9 cellular contexts compared by ENCODE assay signal in genomic region chr1:111603979-111604378, GRCh38. TPM values are rescaled to one million over a fixed set of nuclear protein-coding genes. Genes with fewer than 3 reads are reported as not detected.
DNase-seq lines count a peak whose midpoint lies in the region; ATAC-seq and TF ChIP-seq lines count a peak whose summit lies in the region.
"Had no signal": no experiment of that assay in that cellular context is flagged by ENCODE, and none has a peak within 500 bp of the region (broad histone marks: within the 10 kb centered on the region; RNA-seq: fewer than 3 reads in every experiment).

No MANE protein-coding gene starts in this region.

- no peaks in the 10 kb centered on the region for H3K27me3 ChIP-seq in MM.1S (replicated peaks; ENCODE audit: insufficient read depth, low read length)
- H3K27me3 ChIP-seq: body of pancreas had no signal

- peak overlapping the region; percentile 97 for H3K27ac ChIP-seq in MM.1S (ENCODE audit: low read length)
- H3K27ac ChIP-seq: body of pancreas had no signal

- peak; percentile 74 for ATAC-seq in activated T-helper 17 cell treated with anti-CD3 and anti-CD28 coated beads, Interleukin-2, amount 50 U/mL, for 72 hours (replicated peaks)
- ATAC-seq: body of pancreas had no signal

- no peaks in the 10 kb centered on the region for H3K79me2 ChIP-seq in MM.1S (ENCODE audit: low read length)

- peak overlapping the region; percentile 85 for H3K4me3 Mint-ChIP-seq in activated T-helper 17 cell treated with anti-CD3 and anti-CD28 coated beads, Interleukin-2, amount 50 U/mL, for 72 hours
- no peak overlapping the region for H3K4me3 Mint-ChIP-seq in type B pancreatic cell

- H3K4me2 ChIP-seq in MM.1S (ENCODE audit: low read depth, low read length): peak overlapping the region; percentile 36; the same call in 1 of the 2 replicates

- peaks cover 11% of the 10 kb centered on the region for H3K36me3 Mint-ChIP-seq in activated T-helper 17 cell treated with anti-CD3 and anti-CD28 coated beads, Interleukin-2, amount 50 U/mL, for 72 hours (ENCODE audit: low read depth)
- no peaks in the 10 kb centered on the region for H3K36me3 Mint-ChIP-seq in type B pancreatic cell

- peaks cover 59% of the 10 kb centered on the region for H3K4me1 ChIP-seq in MM.1S (ENCODE audit: low read length)
- H3K4me1 ChIP-seq: body of pancreas had no signal

- DNase-seq in GM13977 (ENCODE audit: low spot score) (peak; percentile 36), MM.1S (peak; percentile 86), type B pancreatic cell (ENCODE audit: extremely low spot score, unreplicated experiment) (no peak), GM10266 (ENCODE audit: extremely low spot score) (no peak), inferior parietal cortex (ENCODE audit: extremely low spot score) (no peak), middle frontal gyrus (ENCODE audit: extremely low spot score, low spot score) (no peak)
- peak in 3 of 4 experiments; percentile 36 to 62 (median 58) for DNase-seq in stimulated activated CD4-positive, alpha-beta T cell treated with anti-CD3 and anti-CD28 coated beads, Interleukin-1b, Interleukin-23, amount 100 ng/mL, for 24 hours (ENCODE audit: low read depth in 4 of 4, low spot score in 1 of 4)

- no peak overlapping the region for H3K4me3 ChIP-seq in MM.1S (ENCODE audit: low read length)
- H3K4me3 ChIP-seq: body of pancreas had no signal

- no peaks in the 10 kb centered on the region for H4K20me1 ChIP-seq in MM.1S (ENCODE audit: insufficient read depth, low read length)

- H3K27me3 Mint-ChIP-seq in activated T-helper 17 cell treated with anti-CD3 and anti-CD28 coated beads, Interleukin-2, amount 50 U/mL, for 72 hours: no peaks in the 10 kb centered on the region
- H3K27me3 Mint-ChIP-seq in type B pancreatic cell: peaks cover 4% of the 10 kb centered on the region

- in situ Hi-C loops in GM13977 (cut with MboI; ENCODE audit: low pct_unique_long_range_greater_than_20kb, low sequenced_read_pairs, unreplicated experiment): loop anchor here (25.0 kb wide), 1 partner anchor 392 kb away; the partner anchor contains the start of gene DENND2D

- TF ChIP-seq CTCF in GM13977 (IDR thresholded peaks at IDR 0.05; ENCODE audit: extremely low read depth, insufficient read depth, missing control alignments): no peak
- no peak for TF ChIP-seq CTCF in MM.1S (IDR thresholded peaks at IDR 0.05; ENCODE audit: low read length)
- no peak for TF ChIP-seq CTCF in type B pancreatic cell (conservative IDR thresholded peaks at IDR 0.05)
- TF ChIP-seq CTCF in GM10266 (IDR thresholded peaks at IDR 0.05; ENCODE audit: control insufficient read depth, insufficient read depth, low read depth, missing control alignments): no peak

- H3K27ac Mint-ChIP-seq in activated T-helper 17 cell treated with anti-CD3 and anti-CD28 coated beads, Interleukin-2, amount 50 U/mL, for 72 hours: peak overlapping the region; percentile 98
- no peak overlapping the region for H3K27ac Mint-ChIP-seq in type B pancreatic cell

- 0 out of 2 replicates have a peak overlapping the region, but pooled peaks have one; percentile 31 for H2AFZ ChIP-seq in MM.1S (ENCODE audit: low read length)

- peaks cover 54% of the 10 kb centered on the region for H3K4me1 Mint-ChIP-seq in activated T-helper 17 cell treated with anti-CD3 and anti-CD28 coated beads, Interleukin-2, amount 50 U/mL, for 72 hours
- peaks cover 4% of the 10 kb centered on the region for H3K4me1 Mint-ChIP-seq in type B pancreatic cell (ENCODE audit: unreplicated experiment)

- H3K9ac ChIP-seq in MM.1S (ENCODE audit: low read length): peak overlapping the region; percentile 38; the same call in 1 of the 2 replicates

- H3F3A ChIP-seq in MM.1S (ENCODE audit: insufficient read depth, low read length): peaks cover 24% of the 10 kb centered on the region

- H3K36me3 ChIP-seq in MM.1S (replicated peaks; ENCODE audit: insufficient read depth, low read length): no peaks in the 10 kb centered on the region

- peaks cover 5% of the 10 kb centered on the region for H3K9me3 Mint-ChIP-seq in activated T-helper 17 cell treated with anti-CD3 and anti-CD28 coated beads, Interleukin-2, amount 50 U/mL, for 72 hours
- H3K9me3 Mint-ChIP-seq in type B pancreatic cell: no peaks in the 10 kb centered on the region

- H3K9me2 ChIP-seq in MM.1S (replicated peaks; ENCODE audit: insufficient read depth, low read length): no peaks in the 10 kb centered on the region

- H3K9me3 ChIP-seq in MM.1S (replicated peaks; ENCODE audit: insufficient read depth, low read length): no peaks in the 10 kb centered on the region
- H3K9me3 ChIP-seq: body of pancreas had no signal

RNA-seq across cellular contexts. Expression of gene RAP1A, which starts 15.6 kb away (rescaled TPM):
- total RNA-seq in activated T-helper 17 cell treated with anti-CD3 and anti-CD28 coated beads, Interleukin-2, amount 50 U/mL, for 72 hours: 100 to 1,000 TPM; 155 to 209 TPM
- total RNA-seq in type B pancreatic cell (ENCODE audit: low replicate concordance): 42.3 and 58.0 TPM in 2 replicates

Comparison
In these comparisons a context has a peak if more than half of its experiments do, and no peak if none do; other contexts are left out.
1. DNase-seq: peak in GM13977 (single experiment), MM.1S (single experiment) and stimulated activated CD4-positive, alpha-beta T cell treated with anti-CD3 and anti-CD28 coated beads, Interleukin-1b, Interleukin-23, amount 100 ng/mL, for 24 hours (3 of 4); none in type B pancreatic cell (single experiment), GM10266 (single experiment), inferior parietal cortex (single experiment) and middle frontal gyrus (single experiment).